1 cellular context compared by ENCODE assay signal in genomic region chr3:49469876-49470713, GRCh38.
TF ChIP-seq lines count a peak whose summit lies in the region.

DAG1 (plus strand) TSS chr3:49470267; CDS start chr3:49510535, 40,268 bp downstream.

TF ChIP-seq in GM12878, 131 proteins besides CTCF, POLR2A, EP300 and RAD21 (continued from another document and continues in another):
- TF ChIP-seq E4F1 (IDR thresholded peaks at IDR 0.05; ENCODE audit: borderline replicate concordance, partially characterized antibody) (no peak), EZH2 (IDR thresholded peaks at IDR 0.05; ENCODE audit: borderline replicate concordance, control insufficient read depth, low read depth, low read length) (no peak), KLF5 (IDR thresholded peaks at IDR 0.05; ENCODE audit: partially characterized antibody) (peak; percentile 80), SUPT20H (IDR thresholded peaks at IDR 0.05; ENCODE audit: borderline replicate concordance, control insufficient read depth, low read depth, low read length) (no peak), IKZF1 (conservative IDR thresholded peaks at IDR 0.05) (peak; percentile 83), ZZZ3 (IDR thresholded peaks at IDR 0.05; ENCODE audit: control insufficient read depth, insufficient read length, low read depth) (no peak), WRNIP1 (IDR thresholded peaks at IDR 0.05; ENCODE audit: borderline replicate concordance, low read depth, low read length) (no peak), ZBED1 (IDR thresholded peaks at IDR 0.05; ENCODE audit: borderline replicate concordance) (no peak), ZBTB40 (IDR thresholded peaks at IDR 0.05; ENCODE audit: borderline replicate concordance) (no peak; the same call in 1 of the 2 replicates), SMAD1 (IDR thresholded peaks at IDR 0.05; ENCODE audit: low read depth, partially characterized antibody) (no peak), BACH1 (IDR thresholded peaks at IDR 0.05; ENCODE audit: borderline replicate concordance) (peak; percentile 73), HDGF (IDR thresholded peaks at IDR 0.05) (no peak), SMAD5 (IDR thresholded peaks at IDR 0.05; ENCODE audit: low read depth) (peak; percentile 62; the same call in 1 of the 2 replicates), ATF3 (IDR thresholded peaks at IDR 0.05; ENCODE audit: borderline replicate concordance, extremely low read depth, low read depth, low read length) (no peak), HCFC1 (IDR thresholded peaks at IDR 0.05; ENCODE audit: low read length) (peak; percentile 39; the same call in 1 of the 2 replicates), CBX3 (IDR thresholded peaks at IDR 0.05; ENCODE audit: borderline replicate concordance, low read depth) (no peak), FOXK2 (IDR thresholded peaks at IDR 0.05) (no peak), FOXM1 (IDR thresholded peaks at IDR 0.05; ENCODE audit: low read depth, low read length) (no peak), SREBF1 (IDR thresholded peaks at IDR 0.05; ENCODE audit: low read length) (no peak), LARP7 (IDR thresholded peaks at IDR 0.05) (peak; percentile 99), NFIC (IDR thresholded peaks at IDR 0.05; ENCODE audit: low read depth, low read length) (no peak), STAT1 (conservative IDR thresholded peaks at IDR 0.05) (0 out of 2 replicates have a peak, but pooled peaks have one; percentile 58), ZBTB11 (CRISPR knock-in tag; IDR thresholded peaks at IDR 0.05) (no peak), REST (IDR thresholded peaks at IDR 0.05; ENCODE audit: low read depth, low read length) (no peak), SREBF2 (IDR thresholded peaks at IDR 0.05; ENCODE audit: low read length) (no peak), MAX (IDR thresholded peaks at IDR 0.05; ENCODE audit: low read depth, low read length) (peak; percentile 19; the same call in 1 of the 2 replicates), KAT2A (conservative IDR thresholded peaks at IDR 0.05; ENCODE audit: control insufficient read depth, low read depth, low read length) (no peak), POLR2AphosphoS5 (IDR thresholded peaks at IDR 0.05; ENCODE audit: low read length) (peak; percentile 81), STAT3 (IDR thresholded peaks at IDR 0.05; ENCODE audit: low read depth, low read length) (no peak), EGR1 (IDR thresholded peaks at IDR 0.05; ENCODE audit: borderline replicate concordance in 1 of 2, low read depth in 2 of 2, low read length in 2 of 2) (0 out of 3 replicates have a peak, but pooled peaks of 1 of the 2 experiments have one; percentile 24), BRCA1 (IDR thresholded peaks at IDR 0.05; ENCODE audit: low read depth, low read length) (no peak), ZNF592 (IDR thresholded peaks at IDR 0.05) (no peak; the same call in 1 of the 2 replicates), ZNF687 (IDR thresholded peaks at IDR 0.05) (peak; percentile 75), SMARCA5 (IDR thresholded peaks at IDR 0.05) (peak; percentile 90), SP1 (IDR thresholded peaks at IDR 0.05; ENCODE audit: low read depth, low read length) (peak; percentile 63), JUNB (IDR thresholded peaks at IDR 0.05) (no peak)
